Comparison of ENCODE assay signal across 1 cellular context in the genomic region with DNA sequence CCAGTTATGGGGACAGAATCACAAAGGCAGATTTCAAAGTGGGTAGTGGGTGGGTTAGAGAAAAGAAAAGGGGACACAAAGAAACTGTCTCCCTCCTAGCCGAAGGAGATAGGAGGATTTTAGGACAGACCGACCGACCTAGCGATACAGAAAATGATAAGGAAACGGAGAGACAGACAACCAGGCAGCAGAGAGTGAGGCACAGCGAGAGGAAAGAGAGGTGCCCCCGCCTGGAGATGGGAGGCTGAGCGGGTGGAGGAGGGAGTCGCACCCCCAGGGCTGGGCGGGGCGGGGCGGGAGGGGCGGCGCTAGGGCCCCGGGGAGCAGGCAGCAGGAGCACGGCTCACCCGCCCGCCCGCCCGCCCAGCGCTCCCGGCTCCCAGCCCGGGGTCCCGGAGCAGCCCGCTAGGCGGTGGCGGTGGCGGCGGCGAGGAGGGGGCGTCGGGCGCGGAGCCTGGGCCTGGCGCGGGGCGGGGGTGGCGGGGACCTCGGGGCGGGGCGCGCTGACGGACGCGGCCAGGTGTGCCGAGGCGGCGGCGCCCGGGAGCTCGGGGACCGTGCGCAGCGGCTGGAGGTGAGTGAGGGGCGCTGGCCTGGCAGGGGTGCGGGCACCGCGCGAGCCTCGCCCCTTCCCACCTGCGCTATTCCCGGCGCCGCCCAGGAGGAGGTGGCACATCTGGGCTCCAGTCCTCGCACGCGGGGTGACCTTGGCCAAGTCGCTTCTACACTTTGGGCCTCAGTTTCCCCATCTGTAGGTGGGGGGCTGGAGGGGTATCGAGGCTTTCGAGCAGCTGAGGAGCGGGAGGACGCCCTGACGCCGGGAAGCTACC.
TF ChIP-seq lines count a peak whose summit lies in the region.

No MANE protein-coding gene starts in this region.

TF ChIP-seq in SK-N-SH, 30 proteins besides CTCF, POLR2A, EP300 and RAD21:
- TF ChIP-seq, protein P1, sequence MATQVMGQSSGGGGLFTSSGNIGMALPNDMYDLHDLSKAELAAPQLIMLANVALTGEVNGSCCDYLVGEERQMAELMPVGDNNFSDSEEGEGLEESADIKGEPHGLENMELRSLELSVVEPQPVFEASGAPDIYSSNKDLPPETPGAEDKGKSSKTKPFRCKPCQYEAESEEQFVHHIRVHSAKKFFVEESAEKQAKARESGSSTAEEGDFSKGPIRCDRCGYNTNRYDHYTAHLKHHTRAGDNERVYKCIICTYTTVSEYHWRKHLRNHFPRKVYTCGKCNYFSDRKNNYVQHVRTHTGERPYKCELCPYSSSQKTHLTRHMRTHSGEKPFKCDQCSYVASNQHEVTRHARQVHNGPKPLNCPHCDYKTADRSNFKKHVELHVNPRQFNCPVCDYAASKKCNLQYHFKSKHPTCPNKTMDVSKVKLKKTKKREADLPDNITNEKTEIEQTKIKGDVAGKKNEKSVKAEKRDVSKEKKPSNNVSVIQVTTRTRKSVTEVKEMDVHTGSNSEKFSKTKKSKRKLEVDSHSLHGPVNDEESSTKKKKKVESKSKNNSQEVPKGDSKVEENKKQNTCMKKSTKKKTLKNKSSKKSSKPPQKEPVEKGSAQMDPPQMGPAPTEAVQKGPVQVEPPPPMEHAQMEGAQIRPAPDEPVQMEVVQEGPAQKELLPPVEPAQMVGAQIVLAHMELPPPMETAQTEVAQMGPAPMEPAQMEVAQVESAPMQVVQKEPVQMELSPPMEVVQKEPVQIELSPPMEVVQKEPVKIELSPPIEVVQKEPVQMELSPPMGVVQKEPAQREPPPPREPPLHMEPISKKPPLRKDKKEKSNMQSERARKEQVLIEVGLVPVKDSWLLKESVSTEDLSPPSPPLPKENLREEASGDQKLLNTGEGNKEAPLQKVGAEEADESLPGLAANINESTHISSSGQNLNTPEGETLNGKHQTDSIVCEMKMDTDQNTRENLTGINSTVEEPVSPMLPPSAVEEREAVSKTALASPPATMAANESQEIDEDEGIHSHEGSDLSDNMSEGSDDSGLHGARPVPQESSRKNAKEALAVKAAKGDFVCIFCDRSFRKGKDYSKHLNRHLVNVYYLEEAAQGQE (IDR thresholded peaks at IDR 0.05; ENCODE audit: low read depth, low read length), result no peak
